Comparison of ENCODE assay signal across 16 cellular contexts in genomic region chr4:3368334-3368733, GRCh38.
"Had no signal": no experiment of that assay in that cellular context is flagged by ENCODE, and none has a peak within 500 bp of the region (broad histone marks: within the 10 kb centered on the region; RNA-seq: fewer than 3 reads in every experiment).

No MANE protein-coding gene starts in this region.

- H3K27ac Mint-ChIP-seq: activated B cell treated with CpG ODN at 0.5 μM for 24 hours; activated T-helper 2 cell treated with anti-CD3 and anti-CD28 coated beads, Interferon-gamma antibody, Interleukin-2, Interleukin-4, amounts not matched to agents 10 μg/mL and 5 μg/mL and 100 μg/mL, durations not matched to agents 14 hours and 24 hours and 36 hours; T-cell had no signal

- H3K36me3 ChIP-seq: heart left ventricle, prostate gland, right lobe of liver, spleen, thoracic aorta had no signal

- H3K9me3 Mint-ChIP-seq: activated B cell treated with CpG ODN at 0.5 μM for 24 hours; activated T-helper 2 cell treated with anti-CD3 and anti-CD28 coated beads, Interferon-gamma antibody, Interleukin-2, Interleukin-4, amounts not matched to agents 10 μg/mL and 5 μg/mL and 100 μg/mL, durations not matched to agents 14 hours and 24 hours and 36 hours; naive thymus-derived CD8-positive, alpha-beta T cell; T-cell had no signal

- ATAC-seq: heart left ventricle, left colon, right lobe of liver had no signal

- H3K4me3 ChIP-seq: lung, prostate gland, right lobe of liver, spleen had no signal

- H3K27ac ChIP-seq: prostate gland, right lobe of liver, thoracic aorta had no signal

- H3K36me3 Mint-ChIP-seq: naive thymus-derived CD8-positive, alpha-beta T cell; T-cell had no signal

- H3K27me3 ChIP-seq: heart left ventricle, right lobe of liver had no signal

- H3K4me3 Mint-ChIP-seq: activated B cell treated with CpG ODN at 0.5 μM for 24 hours had no signal

- H3K9me3 ChIP-seq: heart left ventricle, prostate gland, right lobe of liver, spleen, thoracic aorta had no signal

- DNase-seq: activated B cell treated with CpG ODN at 0.5 μM for 24 hours; activated CD4-positive, alpha-beta T cell treated with anti-CD3 and anti-CD28 coated beads, Interleukin-2, amount 50 U/mL, for 1 hour; activated naive CD4-positive, alpha-beta T cell treated with anti-CD3 and anti-CD28 coated beads, Interleukin-2, amount 50 U/mL, for 16 hours; foreskin melanocyte; left colon; spleen; stimulated activated CD4-positive, alpha-beta T cell treated with anti-CD3 and anti-CD28 coated beads, Interleukin-1b, Interleukin-23, amount 100 ng/mL, for 48 hours; stimulated activated naive CD4-positive, alpha-beta T cell treated with Interleukin-2 at 50 U/mL for 16 hours had no signal
